ENCODE assay signal across 36 cellular contexts in the genomic region with DNA sequence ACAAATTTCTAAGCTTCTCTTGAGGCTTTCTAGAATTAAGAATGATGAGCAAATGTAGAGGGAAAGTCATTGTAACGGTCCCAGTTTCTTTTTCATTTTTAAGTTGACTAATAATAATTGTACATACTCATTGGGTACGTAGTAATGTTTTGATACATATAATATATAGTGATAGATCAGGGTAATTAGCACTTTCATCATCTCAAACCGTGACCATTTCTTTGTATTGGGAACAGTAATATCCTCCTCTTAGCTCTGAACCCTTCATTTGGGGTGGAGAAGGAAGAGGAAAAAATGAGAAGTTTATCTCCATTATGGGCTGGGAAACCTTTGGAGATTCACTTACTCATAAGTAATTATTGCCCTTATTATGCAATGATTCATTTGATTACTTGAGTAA. TPM values are rescaled to one million over a fixed set of nuclear protein-coding genes. Genes with fewer than 3 reads are reported as not detected.
"Had no signal": no experiment of that assay in that cellular context is flagged by ENCODE, and none has a peak within 500 bp of the region (broad histone marks: within the 10 kb centered on the region; RNA-seq: fewer than 3 reads in every experiment).

No MANE protein-coding gene starts in this region.

- DNase-seq: Karpas-422, Kasumi-1, KBM-7, KG1, MG63, MM.1S, MV-4-11, NCI-H1048, NCI-H1092, NCI-H1092 treated with DMSO at 0.1 percent for 48 hours, NCI-H1105, NCI-H1105 treated with DMSO at 0.1 percent for 48 hours, NCI-H1417 treated with DMSO at 0.1 percent for 48 hours, NCI-H1436, NCI-H1436 treated with DMSO at 0.1 percent for 48 hours, NCI-H146, NCI-H1694 treated with DMSO at 0.1 percent for 48 hours, NCI-H187, NCI-H187 treated with DMSO at 0.1 percent for 48 hours, NCI-H1930, NCI-H2029, NCI-H2029 treated with DMSO at 0.1 percent for 48 hours, NCI-H2081, NCI-H2081 treated with DMSO at 0.1 percent for 48 hours, NCI-H2107, NCI-H2171, NCI-H2171 treated with DMSO at 0.1 percent for 48 hours, NCI-H2227 treated with DMSO at 0.1 percent for 48 hours, NCI-H226, NCI-H345, NCI-H446, NCI-H446 treated with DMSO at 0.1 percent for 48 hours had no signal

RNA-seq across cellular contexts. Expression of a gene that starts 39.0 kb away (rescaled TPM):
- total RNA-seq: LHCN-M2, M059J, MCF 10A, NCI-H460 had no signal
